In genomic region chr1:224542783-224543440, GRCh38 we compare ENCODE assay signal across 8 cellular contexts.
DNase-seq lines count a peak whose midpoint lies in the region; ATAC-seq and TF ChIP-seq lines count a peak whose summit lies in the region.

No MANE protein-coding gene starts in this region.

- H4K91ac ChIP-seq in H9 (ENCODE audit: insufficient read length, low read depth, low read length) = no peak overlapping the region

- peak; percentile 74 for DNase-seq in AG08396 (ENCODE audit: low spot score)
- peak; percentile 99 for DNase-seq in HS-5 (ENCODE audit: low read depth)
- DNase-seq in activated CD4-positive, alpha-beta T cell treated with anti-CD3 and anti-CD28 coated beads, Interleukin-2, amount 10 ng/mL, durations not matched to agents 24 days and 14 days = peak; percentile 75
- peak; percentile 83 for DNase-seq in islet precursor cell
- no peak for DNase-seq in H9
- DNase-seq in left ventricle myocardium inferior = no peak
- no peak for DNase-seq in NCI-H1436 treated with DMSO at 0.1 percent for 48 hours (lab: John Stamatoyannopoulos, UW)

- no peak overlapping the region for H3K18ac ChIP-seq in H9 (ENCODE audit: insufficient read length, low read depth, low read length)

- H3K36me3 ChIP-seq in left ventricle myocardium inferior = no peaks in the 10 kb centered on the region

- peaks cover 14% of the 10 kb centered on the region for H3K27me3 Mint-ChIP-seq in activated CD4-positive, alpha-beta T cell treated with anti-CD3 and anti-CD28 coated beads, Interleukin-2, amount 10 ng/mL, durations not matched to agents 24 days and 14 days
- no peaks in the 10 kb centered on the region for H3K27me3 Mint-ChIP-seq in H9 (ENCODE audit: low read depth)

- H2AFZ ChIP-seq in H9 (ENCODE audit: low read length) = no peak overlapping the region

- no peak overlapping the region for H4K5ac ChIP-seq in H9 (ENCODE audit: insufficient read length, low read depth, low read length)

- H3K27me3 ChIP-seq in H9 (ENCODE audit: insufficient read depth, low read length) = no peaks in the 10 kb centered on the region
- H3K27me3 ChIP-seq in left ventricle myocardium inferior (ENCODE audit: low read depth) = no peaks in the 10 kb centered on the region

- peaks cover 18% of the 10 kb centered on the region for H3K4me1 Mint-ChIP-seq in activated CD4-positive, alpha-beta T cell treated with anti-CD3 and anti-CD28 coated beads, Interleukin-2, amount 10 ng/mL, durations not matched to agents 24 days and 14 days
- H3K4me1 Mint-ChIP-seq in H9 = peaks cover 4 to 7% of the 10 kb centered on the region in 2 experiments; a peak in 2 of 4 replicates

- H3K4me2 ChIP-seq in H9 (ENCODE audit: insufficient read depth, insufficient read length, low read length) = no peak overlapping the region

- H2BK5ac ChIP-seq in H9 (ENCODE audit: insufficient read length, low read length) = no peak overlapping the region

- H2BK20ac ChIP-seq in H9 (ENCODE audit: low read depth, low read length, poor library complexity, severe bottlenecking) = no peak overlapping the region

- H3K4me3 Mint-ChIP-seq in activated CD4-positive, alpha-beta T cell treated with anti-CD3 and anti-CD28 coated beads, Interleukin-2, amount 10 ng/mL, durations not matched to agents 24 days and 14 days = no peak overlapping the region
- no peak overlapping the region for H3K4me3 Mint-ChIP-seq in H9

- H3K79me1 ChIP-seq in H9 (ENCODE audit: insufficient read depth, low read depth, low read length, poor library complexity, severe bottlenecking) = no peaks in the 10 kb centered on the region

- H3K9me3 Mint-ChIP-seq in activated CD4-positive, alpha-beta T cell treated with anti-CD3 and anti-CD28 coated beads, Interleukin-2, amount 10 ng/mL, durations not matched to agents 24 days and 14 days = peaks cover 12% of the 10 kb centered on the region
- peaks cover 0 to 2% of the 10 kb centered on the region in 2 experiments; a peak in 1 of 5 replicates for H3K9me3 Mint-ChIP-seq in H9

- H3K27ac Mint-ChIP-seq in activated CD4-positive, alpha-beta T cell treated with anti-CD3 and anti-CD28 coated beads, Interleukin-2, amount 10 ng/mL, durations not matched to agents 24 days and 14 days = peak overlapping the region; percentile 39
- H3K27ac Mint-ChIP-seq in H9 = no peak overlapping the region

- no peak overlapping the region for H2AK5ac ChIP-seq in H9 (ENCODE audit: insufficient read length, low read length)

- H3K79me2 ChIP-seq in H9 (ENCODE audit: insufficient read depth, low read length) = no peaks in the 10 kb centered on the region

- no peak overlapping the region for H3K23ac ChIP-seq in H9 (ENCODE audit: insufficient read length, low read depth, low read length)

- H2BK12ac ChIP-seq in H9 (ENCODE audit: insufficient read length, low read depth, low read length) = no peak overlapping the region

- H3K9me3 ChIP-seq in H9 (ENCODE audit: control insufficient read depth, low read depth, low read length) = no peaks in the 10 kb centered on the region
- no peaks in the 10 kb centered on the region for H3K9me3 ChIP-seq in left ventricle myocardium inferior (replicated peaks)

- H3K27ac ChIP-seq in H9 (ENCODE audit: insufficient read length, low read depth, low read length) (no peak overlapping the region), left ventricle myocardium inferior (replicated peaks) (no peak overlapping the region)

- H3K4me3 ChIP-seq in left ventricle myocardium inferior = no peak overlapping the region

- H3K36me3 Mint-ChIP-seq in activated CD4-positive, alpha-beta T cell treated with anti-CD3 and anti-CD28 coated beads, Interleukin-2, amount 10 ng/mL, durations not matched to agents 24 days and 14 days (ENCODE audit: low read depth) = no peaks in the 10 kb centered on the region
- H3K36me3 Mint-ChIP-seq in H9 (ENCODE audit: insufficient read depth in 1 of 3, low read depth in 3 of 3) = no peaks in the 10 kb centered on the region

- no peak overlapping the region for H3T11ph ChIP-seq in H9 (ENCODE audit: low read length)

- H3K4ac ChIP-seq in H9 (ENCODE audit: low read depth, low read length) = no peak overlapping the region

- H4K8ac ChIP-seq in H9 (replicated peaks; ENCODE audit: insufficient read length, low read depth, low read length) = no peak overlapping the region

- no peaks in the 10 kb centered on the region for H3K23me2 ChIP-seq in H9 (ENCODE audit: insufficient read length, low read depth, low read length, poor library complexity, severe bottlenecking)

- no peak for ATAC-seq in GM19397 (IDR thresholded peaks at IDR 0.05; ENCODE audit: unreplicated experiment)

- no CpG with 5 or more reads among the region's 7 CpGs for WGBS in H9 (ENCODE audit: extremely low coverage, insufficient read length, low lambda C conversion rate)

- H3K4me1 ChIP-seq in H9 (ENCODE audit: insufficient read depth, low read length) (peaks cover 2% of the 10 kb centered on the region; the same call in 1 of the 2 replicates), left ventricle myocardium inferior (no peaks in the 10 kb centered on the region)

- intact Hi-C loops in activated CD4-positive, alpha-beta T cell treated with anti-CD3 and anti-CD28 coated beads, Interleukin-2, amount 10 ng/mL, durations not matched to agents 24 days and 14 days (cut with micrococcal nuclease) = loop anchor here (2.0 kb wide), 2 partner anchors 44 to 80 kb away; no protein-coding TSS in a partner anchor
- intact Hi-C loops in left ventricle myocardium inferior (cut with micrococcal nuclease) = no loop called here

- no peaks in the 10 kb centered on the region for H4K20me1 ChIP-seq in H9 (ENCODE audit: control insufficient read depth, insufficient read depth, insufficient read length)

- no peak overlapping the region for H2BK15ac ChIP-seq in H9 (ENCODE audit: low read depth, low read length)

- H3K14ac ChIP-seq in H9 (ENCODE audit: insufficient read depth, low read length) = no peak overlapping the region

- H2BK120ac ChIP-seq in H9 (ENCODE audit: low read depth, low read length, poor library complexity, severe bottlenecking) = no peak overlapping the region

- no peak overlapping the region for H3K56ac ChIP-seq in H9 (ENCODE audit: insufficient read length, low read depth, low read length)

- H3K9ac ChIP-seq in H9 (ENCODE audit: extremely low read depth, insufficient read length, low read length) = no peak overlapping the region

- TF ChIP-seq CTCF in H9 (conservative IDR thresholded peaks at IDR 0.05) (no peak), left ventricle myocardium inferior (IDR thresholded peaks at IDR 0.05; ENCODE audit: borderline replicate concordance) (no peak)

Comparison
In these comparisons a context has a peak if more than half of its experiments do, and no peak if none do; other contexts are left out.
1. DNase-seq: peak in AG08396 (single experiment), HS-5 (single experiment), activated CD4-positive, alpha-beta T cell treated with anti-CD3 and anti-CD28 coated beads, Interleukin-2, amount 10 ng/mL, durations not matched to agents 24 days and 14 days (single experiment) and islet precursor cell (single experiment); none in H9 (single experiment), left ventricle myocardium inferior (single experiment) and NCI-H1436 treated with DMSO at 0.1 percent for 48 hours (single experiment).